9 cellular contexts compared by ENCODE assay signal in genomic region chr10:13158401-13158800, GRCh38. TPM values are rescaled to one million over a fixed set of nuclear protein-coding genes. Genes with fewer than 3 reads are reported as not detected.
DNase-seq lines count a peak whose midpoint lies in the region; ATAC-seq, FAIRE-seq and TF ChIP-seq lines count a peak whose summit lies in the region.
"Had no signal": no experiment of that assay in that cellular context is flagged by ENCODE, and none has a peak within 500 bp of the region (broad histone marks: within the 10 kb centered on the region; RNA-seq: fewer than 3 reads in every experiment).

No MANE protein-coding gene starts in this region.

- H4K8ac ChIP-seq in mesenchymal stem cell (ENCODE audit: low read length), result no peak overlapping the region

- no peak for DNase-seq in left ventricle myocardium inferior
- no peak for DNase-seq in Right ventricle myocardium superior
- no peak for DNase-seq in activated naive CD4-positive, alpha-beta T cell treated with anti-CD3 and anti-CD28 coated beads, Interleukin-2, amount 10 ng/mL, durations not matched to agents 7 days and 5 days
- no peak for DNase-seq in mesenchymal stem cell
- DNase-seq in thyroid gland, result peak; percentile 12 to 18
- no peak for DNase-seq in NCI-H1694 treated with DMSO at 0.1 percent for 48 hours (lab: John Stamatoyannopoulos, UW)
- DNase-seq in inferior parietal cortex (ENCODE audit: extremely low spot score), result no peak
- DNase-seq in frontal cortex (ENCODE audit: low spot score in 2 of 2), result no peak

- TF ChIP-seq POLR2A in thyroid gland (IDR thresholded peaks at IDR 0.05), result no peak

- H3K27me3 ChIP-seq in left ventricle myocardium inferior (ENCODE audit: low read depth) (no peaks in the 10 kb centered on the region), mesenchymal stem cell (ENCODE audit: control insufficient read depth in 1 of 2, insufficient read depth in 1 of 2, low read length in 2 of 2) (no peaks in the 10 kb centered on the region), thyroid gland (no peaks in the 10 kb centered on the region)
- H3K27me3 ChIP-seq: adrenal gland had no signal

- no peaks in the 10 kb centered on the region for H3K9me3 ChIP-seq in left ventricle myocardium inferior (replicated peaks)
- H3K9me3 ChIP-seq in mesenchymal stem cell (ENCODE audit: control insufficient read depth, low read length), result no peaks in the 10 kb centered on the region
- H3K9me3 ChIP-seq in thyroid gland, result no peaks in the 10 kb centered on the region
- H3K9me3 ChIP-seq: adrenal gland had no signal

- H2AK5ac ChIP-seq in mesenchymal stem cell (ENCODE audit: low read length, severe bottlenecking), result no peak overlapping the region

- no peaks in the 10 kb centered on the region for H3K9me3 Mint-ChIP-seq in activated naive CD4-positive, alpha-beta T cell treated with anti-CD3 and anti-CD28 coated beads, Interleukin-2, amount 10 ng/mL, durations not matched to agents 7 days and 5 days

- H2BK15ac ChIP-seq in mesenchymal stem cell (ENCODE audit: low read depth, poor library complexity, severe bottlenecking), result no peak overlapping the region

- 93% methylated on average over 32 of the region's 32 CpGs for WGBS in mesenchymal stem cell
- 42 to 56% methylated on average over 31 to 32 of the region's 32 CpGs for WGBS in thyroid gland, 2 donors

- H3K4me3 ChIP-seq in left ventricle myocardium inferior, result peak overlapping the region; percentile 49
- peak overlapping the region in 1 of 2 experiments; percentile 51 for H3K4me3 ChIP-seq in mesenchymal stem cell (ENCODE audit: insufficient read depth in 1 of 2, low read depth in 1 of 2, low read length in 2 of 2)
- no peak overlapping the region for H3K4me3 ChIP-seq in thyroid gland (replicated peaks in 1 of 3)

- peak overlapping the region; percentile 16 for H3K4me3 Mint-ChIP-seq in activated naive CD4-positive, alpha-beta T cell treated with anti-CD3 and anti-CD28 coated beads, Interleukin-2, amount 10 ng/mL, durations not matched to agents 7 days and 5 days

- intact Hi-C loops in left ventricle myocardium inferior (cut with micrococcal nuclease) (no loop called here), Right ventricle myocardium superior (cut with DNase I) (no loop called here), thyroid gland (cut with DNase I) (no loop called here)

- H2BK120ac ChIP-seq in mesenchymal stem cell (ENCODE audit: low read depth, low read length), result no peak overlapping the region

- H2BK12ac ChIP-seq in mesenchymal stem cell (ENCODE audit: low read length in 2 of 2), result no peak overlapping the region

- H3K79me1 ChIP-seq in mesenchymal stem cell (replicated peaks; ENCODE audit: low read length, poor library complexity, severe bottlenecking), result peaks cover 5% of the 10 kb centered on the region

- peaks cover 3% of the 10 kb centered on the region for H3K36me3 Mint-ChIP-seq in activated naive CD4-positive, alpha-beta T cell treated with anti-CD3 and anti-CD28 coated beads, Interleukin-2, amount 10 ng/mL, durations not matched to agents 7 days and 5 days

- no peak overlapping the region for H4K91ac ChIP-seq in mesenchymal stem cell (ENCODE audit: low read length)

- ATAC-seq in Right ventricle myocardium superior (ENCODE audit: poor library complexity), result no peak

- no peak overlapping the region for H2AFZ ChIP-seq in mesenchymal stem cell (ENCODE audit: low read depth, low read length)

- no peak overlapping the region for H3K23ac ChIP-seq in mesenchymal stem cell (ENCODE audit: low read length in 2 of 2)

- no peak for FAIRE-seq in frontal cortex (lab: Jason Lieb, UNC)

- no peak overlapping the region for H3K27ac Mint-ChIP-seq in activated naive CD4-positive, alpha-beta T cell treated with anti-CD3 and anti-CD28 coated beads, Interleukin-2, amount 10 ng/mL, durations not matched to agents 7 days and 5 days

- peak overlapping the region; percentile 41 for H3K9ac ChIP-seq in mesenchymal stem cell (ENCODE audit: low read length)

- no peak overlapping the region for H3K4me2 ChIP-seq in mesenchymal stem cell (ENCODE audit: low read length, poor library complexity, severe bottlenecking)

- H3K4me1 Mint-ChIP-seq in activated naive CD4-positive, alpha-beta T cell treated with anti-CD3 and anti-CD28 coated beads, Interleukin-2, amount 10 ng/mL, durations not matched to agents 7 days and 5 days, result peaks cover 23% of the 10 kb centered on the region

- no peak for TF ChIP-seq CTCF in left ventricle myocardium inferior (IDR thresholded peaks at IDR 0.05; ENCODE audit: borderline replicate concordance)
- TF ChIP-seq CTCF in thyroid gland (IDR thresholded peaks at IDR 0.05), result no peak

- H3K27me3 Mint-ChIP-seq in activated naive CD4-positive, alpha-beta T cell treated with anti-CD3 and anti-CD28 coated beads, Interleukin-2, amount 10 ng/mL, durations not matched to agents 7 days and 5 days, result no peaks in the 10 kb centered on the region

- CTCF ChIA-PET in activated naive CD4-positive, alpha-beta T cell treated with anti-CD3 and anti-CD28 coated beads, Interleukin-2, amount 10 ng/mL, durations not matched to agents 7 days and 5 days (lab: Charles Lee), result no interaction called here

- no peak overlapping the region for H3K4ac ChIP-seq in mesenchymal stem cell (ENCODE audit: low read depth in 1 of 2, low read length in 2 of 2)

- H3K4me1 ChIP-seq in left ventricle myocardium inferior, result peaks cover 15% of the 10 kb centered on the region
- peaks cover 5% of the 10 kb centered on the region for H3K4me1 ChIP-seq in mesenchymal stem cell (ENCODE audit: control insufficient read depth, insufficient read depth, low read depth, low read length)
- peaks cover 5 to 12% of the 10 kb centered on the region in 2 donors for H3K4me1 ChIP-seq in thyroid gland

- H3K36me3 ChIP-seq in left ventricle myocardium inferior (no peaks in the 10 kb centered on the region), mesenchymal stem cell (ENCODE audit: control insufficient read depth in 1 of 2, insufficient read depth in 2 of 2, low read depth in 1 of 2, low read length in 2 of 2) (peaks cover 0 to 3% of the 10 kb centered on the region in 2 experiments), thyroid gland (no peaks in the 10 kb centered on the region)
- H3K36me3 ChIP-seq: adrenal gland had no signal

- no peak overlapping the region for H2BK5ac ChIP-seq in mesenchymal stem cell (ENCODE audit: low read depth, low read length, poor library complexity, severe bottlenecking)

- no peak overlapping the region for H3K27ac ChIP-seq in left ventricle myocardium inferior (replicated peaks)
- H3K27ac ChIP-seq in mesenchymal stem cell (ENCODE audit: low read length, poor library complexity, severe bottlenecking), result no peak overlapping the region
- no peak overlapping the region for H3K27ac ChIP-seq in thyroid gland
- H3K27ac ChIP-seq: adrenal gland had no signal

- H3K18ac ChIP-seq in mesenchymal stem cell (ENCODE audit: low read depth in 1 of 2, low read length in 2 of 2), result no peak overlapping the region

- H3K14ac ChIP-seq in mesenchymal stem cell (ENCODE audit: low read length in 2 of 2), result no peak overlapping the region

RNA-seq across cellular contexts. Expression of gene MCM10, which starts 3.0 kb away (rescaled TPM):
- total RNA-seq in left ventricle myocardium inferior, result 0.08 TPM
- 0.30 TPM for total RNA-seq in Right ventricle myocardium superior
- 2.2 TPM for polyA plus RNA-seq in mesenchymal stem cell (2013, experiment 1 of 2)
- 2.0 TPM for polyA plus RNA-seq in mesenchymal stem cell (2013, experiment 2 of 2)
- 1 to 10 TPM in 1 of 4 donors, under 1 TPM in 3; 0.24 to 1.4 (median 0.49) TPM for total RNA-seq in thyroid gland
- total RNA-seq in frontal cortex, result 2.4 TPM

RNA-seq across cellular contexts. Expression of gene OPTN, which starts 58.4 kb away (rescaled TPM):
- 129 TPM for total RNA-seq in left ventricle myocardium inferior
- 149 TPM for total RNA-seq in Right ventricle myocardium superior
- polyA plus RNA-seq in mesenchymal stem cell (2013, experiment 1 of 2), result 61.0 TPM
- 59.1 TPM for polyA plus RNA-seq in mesenchymal stem cell (2013, experiment 2 of 2)
- total RNA-seq in thyroid gland, result 10 to 100 TPM; 19.9 to 39.5 (median 26.8) TPM
- 75.4 TPM for total RNA-seq in frontal cortex

Comparison
In these comparisons a context has a peak if more than half of its experiments do, and no peak if none do; other contexts are left out.
1. DNase-seq: peak in thyroid gland (2 of 2); none in left ventricle myocardium inferior (single experiment), Right ventricle myocardium superior (single experiment), activated naive CD4-positive, alpha-beta T cell treated with anti-CD3 and anti-CD28 coated beads, Interleukin-2, amount 10 ng/mL, durations not matched to agents 7 days and 5 days (single experiment), mesenchymal stem cell (single experiment), NCI-H1694 treated with DMSO at 0.1 percent for 48 hours (single experiment), inferior parietal cortex (single experiment) and frontal cortex (0 of 2).